9 cellular contexts compared by ENCODE assay signal in genomic region chr5:160646033-160646432, GRCh38.
"Had no signal": no experiment of that assay in that cellular context is flagged by ENCODE, and none has a peak within 500 bp of the region (broad histone marks: within the 10 kb centered on the region; RNA-seq: fewer than 3 reads in every experiment).

No MANE protein-coding gene starts in this region.

- H3K9me3 Mint-ChIP-seq: IgD-negative memory B cell had no signal

- H3K4me3 Mint-ChIP-seq: IgD-negative memory B cell had no signal

- H3K36me3 Mint-ChIP-seq: IgD-negative memory B cell had no signal

- H3K27ac Mint-ChIP-seq: IgD-negative memory B cell had no signal

- H3K4me2 ChIP-seq: KMS-11 had no signal

- H3K4me1 Mint-ChIP-seq: IgD-negative memory B cell had no signal

- H3K4me3 ChIP-seq: K562 had no signal

- FAIRE-seq: HepG2, HTR-8/SVneo, K562 had no signal

- H3K9ac ChIP-seq: KMS-11 had no signal

- DNase-seq: IMR-90, KBM-7, KG1 had no signal

- H3K27ac ChIP-seq: HL-60, KMS-11 had no signal

- ATAC-seq: HepG2, K562 had no signal
